8 cellular contexts compared by ENCODE assay signal in the genomic region with DNA sequence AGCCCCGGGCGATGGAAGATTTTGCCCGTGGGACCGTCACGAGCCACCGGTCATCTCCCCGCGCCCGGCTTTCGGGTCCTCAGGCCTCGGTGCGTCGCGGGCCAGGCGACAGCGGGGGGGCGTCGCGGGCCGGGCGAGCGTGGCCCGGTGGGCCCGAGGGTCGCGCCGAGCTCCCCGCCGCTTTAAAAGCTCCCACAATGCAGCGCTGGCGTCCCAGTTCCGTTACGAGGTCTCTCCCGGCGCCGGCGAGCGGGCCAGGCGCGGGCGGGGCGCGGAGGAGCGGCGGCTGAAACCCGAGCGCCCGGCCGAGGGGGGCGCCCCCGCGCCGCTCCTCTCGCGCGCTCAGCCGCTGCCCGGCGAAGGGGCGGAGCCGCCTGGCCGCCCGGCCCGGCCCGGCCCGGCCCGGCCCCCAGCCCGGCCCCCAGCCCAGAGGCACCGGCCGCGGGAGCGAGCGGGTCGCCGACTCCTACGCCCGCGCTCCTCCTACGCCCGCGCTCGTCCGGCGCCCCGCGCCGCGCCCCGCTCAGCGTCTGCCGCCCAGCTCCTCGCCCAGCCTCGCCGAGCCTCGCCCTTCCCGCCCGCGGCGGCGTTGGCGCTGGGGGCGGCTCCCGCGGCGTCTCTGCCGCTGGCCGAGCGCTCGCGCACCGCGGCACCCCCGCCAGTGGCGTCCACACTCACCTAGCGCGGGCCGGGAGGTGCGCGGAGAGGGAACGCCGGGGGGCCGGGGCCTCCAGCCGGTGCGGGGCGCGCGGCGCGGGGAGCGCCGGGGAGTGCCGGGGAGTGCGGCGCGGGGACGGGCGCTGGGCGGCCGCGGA. TPM values are rescaled to one million over a fixed set of nuclear protein-coding genes. Genes with fewer than 3 reads are reported as not detected.
DNase-seq lines count a peak whose midpoint lies in the region; ATAC-seq, FAIRE-seq and TF ChIP-seq lines count a peak whose summit lies in the region.

A gene with protein sequence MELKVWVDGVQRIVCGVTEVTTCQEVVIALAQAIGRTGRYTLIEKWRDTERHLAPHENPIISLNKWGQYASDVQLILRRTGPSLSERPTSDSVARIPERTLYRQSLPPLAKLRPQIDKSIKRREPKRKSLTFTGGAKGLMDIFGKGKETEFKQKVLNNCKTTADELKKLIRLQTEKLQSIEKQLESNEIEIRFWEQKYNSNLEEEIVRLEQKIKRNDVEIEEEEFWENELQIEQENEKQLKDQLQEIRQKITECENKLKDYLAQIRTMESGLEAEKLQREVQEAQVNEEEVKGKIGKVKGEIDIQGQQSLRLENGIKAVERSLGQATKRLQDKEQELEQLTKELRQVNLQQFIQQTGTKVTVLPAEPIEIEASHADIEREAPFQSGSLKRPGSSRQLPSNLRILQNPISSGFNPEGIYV (plus strand): TSS at position 429 of the 815 bp plus-strand sequence. CDS start 96,662 bp downstream, outside the sequence.

- H3K9me3 Mint-ChIP-seq in astrocyte (ENCODE audit: unreplicated experiment) = no peaks in the 10 kb centered on the region

- no peak for TF ChIP-seq CTCF in astrocyte (IDR thresholded peaks at IDR 0.05; ENCODE audit: insufficient read depth, low read depth, low read length)
- peak; percentile 14 for TF ChIP-seq CTCF in left ventricle myocardium inferior (IDR thresholded peaks at IDR 0.05; ENCODE audit: borderline replicate concordance)
- TF ChIP-seq CTCF in parathyroid adenoma (IDR thresholded peaks at IDR 0.05) = no peak

- H2AFZ ChIP-seq in astrocyte (ENCODE audit: low read depth, low read length) (peak within 1 kb of the TSS; percentile 55), parathyroid adenoma (peak within 1 kb of the TSS; percentile 92)

- no peaks in the 10 kb centered on the region for H3K27me3 Mint-ChIP-seq in astrocyte (ENCODE audit: low read depth, unreplicated experiment)

- H3K36me3 ChIP-seq in astrocyte (ENCODE audit: insufficient read depth, low read length) (no peaks in the 10 kb centered on the region), left ventricle myocardium inferior (peaks cover 14% of the 10 kb centered on the region), parathyroid adenoma (ENCODE audit: control insufficient read depth, insufficient read depth, low read length) (no peaks in the 10 kb centered on the region)

- peak within 1 kb of the TSS; percentile 88 for H3K4me2 ChIP-seq in astrocyte (ENCODE audit: low read length)
- peak within 1 kb of the TSS; percentile 96 for H3K4me2 ChIP-seq in parathyroid adenoma (ENCODE audit: low read length)

- H3K4me1 ChIP-seq in astrocyte (ENCODE audit: insufficient read depth, low read length) = peaks cover 9% of the 10 kb centered on the region
- H3K4me1 ChIP-seq in left ventricle myocardium inferior = peaks cover 52% of the 10 kb centered on the region
- H3K4me1 ChIP-seq in parathyroid adenoma = peaks cover 2% of the 10 kb centered on the region

- H3K4me1 Mint-ChIP-seq in astrocyte (ENCODE audit: low read depth, unreplicated experiment) = peaks cover 13% of the 10 kb centered on the region

- peaks cover 1% of the 10 kb centered on the region for H3K36me3 Mint-ChIP-seq in astrocyte (ENCODE audit: low read depth, unreplicated experiment)

- H3K27me3 ChIP-seq in astrocyte (ENCODE audit: insufficient read depth, low read length) = no peaks in the 10 kb centered on the region
- H3K27me3 ChIP-seq in left ventricle myocardium inferior (ENCODE audit: low read depth) = no peaks in the 10 kb centered on the region
- no peaks in the 10 kb centered on the region for H3K27me3 ChIP-seq in parathyroid adenoma (ENCODE audit: control insufficient read depth, insufficient read depth, low read length)

- H3K9me3 ChIP-seq in astrocyte (ENCODE audit: insufficient read depth, low read depth, low read length) (no peaks in the 10 kb centered on the region), left ventricle myocardium inferior (replicated peaks) (no peaks in the 10 kb centered on the region), parathyroid adenoma (ENCODE audit: control insufficient read depth, low read length) (no peaks in the 10 kb centered on the region)

- H3K9ac ChIP-seq in astrocyte (ENCODE audit: low read length) (peak within 1 kb of the TSS; percentile 97), parathyroid adenoma (peak within 1 kb of the TSS; percentile 8)

- peak within 1 kb of the TSS; percentile 99 for H3K27ac ChIP-seq in astrocyte (ENCODE audit: low read depth, low read length)
- H3K27ac ChIP-seq in left ventricle myocardium inferior (replicated peaks) = peak within 1 kb of the TSS; percentile 99
- peak within 1 kb of the TSS; percentile 43 for H3K27ac ChIP-seq in parathyroid adenoma

- H3K79me2 ChIP-seq in astrocyte (ENCODE audit: insufficient read depth, low read length) = peaks cover 45% of the 10 kb centered on the region
- H3K79me2 ChIP-seq in parathyroid adenoma = peaks cover 12% of the 10 kb centered on the region

- DNase-seq in CMK (ENCODE audit: low read depth) = peak; percentile 2
- DNase-seq in NCI-H82 treated with DMSO at 0.1 percent for 48 hours (lab: John Stamatoyannopoulos, UW; ENCODE audit: unreplicated experiment) = peak; percentile 59
- peak; percentile 49 for DNase-seq in astrocyte (ENCODE audit: low read depth)
- peak; percentile 77 for DNase-seq in left ventricle myocardium inferior
- DNase-seq in NK-92 treated with Interleukin-12 subunit alpha and Interleukin-12 subunit beta, amount 100 ng/mL, for 24 hours (lab: John Stamatoyannopoulos, UW) = no peak

- H3K4me3 Mint-ChIP-seq in astrocyte (ENCODE audit: unreplicated experiment) = peak within 1 kb of the TSS; percentile 97

- ATAC-seq in GM19043 (IDR thresholded peaks at IDR 0.05; ENCODE audit: low read depth, unreplicated experiment) = peak; percentile 80
- peak; percentile 74 for ATAC-seq in HG03139 (IDR thresholded peaks at IDR 0.05; ENCODE audit: unreplicated experiment)

- H3K4me3 ChIP-seq in astrocyte (ENCODE audit: insufficient read depth, low read depth, low read length) (peak within 1 kb of the TSS; percentile 84), left ventricle myocardium inferior (peak within 1 kb of the TSS; percentile 90), parathyroid adenoma (ENCODE audit: low read depth, low read length) (peak within 1 kb of the TSS; percentile 83)

- H3K27ac Mint-ChIP-seq in astrocyte (ENCODE audit: unreplicated experiment) = peak within 1 kb of the TSS; percentile 87

- H4K20me1 ChIP-seq in astrocyte (ENCODE audit: insufficient read depth, low read length) = peaks cover 31% of the 10 kb centered on the region

- intact Hi-C loops in left ventricle myocardium inferior (cut with micrococcal nuclease) = no loop called here

- FAIRE-seq in astrocyte (lab: Jason Lieb, UNC) = no peak

RNA-seq across cellular contexts. Expression of the gene that starts here (rescaled TPM):
- total RNA-seq in astrocyte = 24.2 and 39.5 TPM in 2 replicates
- 33.7 TPM for total RNA-seq in left ventricle myocardium inferior

Comparison
In these comparisons a context has a peak if more than half of its experiments do, and no peak if none do; other contexts are left out.
1. H3K27ac ChIP-seq: peak in every context shown above with its lines; median percentile 99 in astrocyte; 99 in left ventricle myocardium inferior; 43 in parathyroid adenoma.